1 cellular context compared by ENCODE assay signal in genomic region chr9:121331549-121331948, GRCh38.
TF ChIP-seq lines count a peak whose summit lies in the region.

No MANE protein-coding gene starts in this region.

TF ChIP-seq in HepG2, 621 proteins besides CTCF, POLR2A, EP300 and RAD21:
- TF ChIP-seq YY1 (IDR thresholded peaks at IDR 0.05; ENCODE audit: insufficient read depth, insufficient replicate concordance, low read depth, low read length) (no peak), NR2F6 (IDR thresholded peaks at IDR 0.05) (no peak), NR2F6 (CRISPR knock-in tag; IDR thresholded peaks at IDR 0.05) (no peak), ZNF784 (CRISPR knock-in tag; IDR thresholded peaks at IDR 0.05; ENCODE audit: borderline replicate concordance) (no peak), FOXP1 (IDR thresholded peaks at IDR 0.05) (no peak), FOXP1 (CRISPR knock-in tag; IDR thresholded peaks at IDR 0.05) (no peak), ZNF629 (CRISPR knock-in tag; conservative IDR thresholded peaks at IDR 0.05) (no peak), JUN (CRISPR knock-in tag; IDR thresholded peaks at IDR 0.05) (no peak), RORA (CRISPR knock-in tag; IDR thresholded peaks at IDR 0.05) (no peak), ZNF782 (CRISPR knock-in tag; IDR thresholded peaks at IDR 0.05; ENCODE audit: borderline replicate concordance) (no peak)
